In genomic region chr7:5523052-5523711, GRCh38 we compare ENCODE assay signal across 8 cellular contexts. TPM values are rescaled to one million over a fixed set of nuclear protein-coding genes. Genes with fewer than 3 reads are reported as not detected.
DNase-seq lines count a peak whose midpoint lies in the region; ATAC-seq and TF ChIP-seq lines count a peak whose summit lies in the region.
"Had no signal": no experiment of that assay in that cellular context is flagged by ENCODE, and none has a peak within 500 bp of the region (broad histone marks: within the 10 kb centered on the region; RNA-seq: fewer than 3 reads in every experiment).

No MANE protein-coding gene starts in this region.

- H3K27me3 Mint-ChIP-seq in brain = peaks cover 7% of the 10 kb centered on the region

- H3K4me3 Mint-ChIP-seq in brain = no peak overlapping the region

- H3K4me3 ChIP-seq in GM12865 (ENCODE audit: low read depth, low read length) (no peak overlapping the region), OCI-LY3 (ENCODE audit: low read length) (no peak overlapping the region), osteoblast (ENCODE audit: insufficient read depth, low read length) (no peak overlapping the region)

- H3K27ac ChIP-seq in OCI-LY3 (ENCODE audit: low read length) (peak overlapping the region; percentile 23), osteoblast (ENCODE audit: low read depth, low read length) (no peak overlapping the region)
- H3K27ac ChIP-seq: foreskin keratinocyte had no signal

- H3K9me3 Mint-ChIP-seq in brain = peaks cover 0 to 6% (median 0%) of the 10 kb centered on the region in 5 experiments

- H3K9ac ChIP-seq in OCI-LY3 (ENCODE audit: low read length) = no peak overlapping the region

- H3K27me3 ChIP-seq in OCI-LY3 (ENCODE audit: low read depth, low read length) (no peaks in the 10 kb centered on the region), osteoblast (ENCODE audit: insufficient read depth, low read length) (no peaks in the 10 kb centered on the region)
- H3K27me3 ChIP-seq: foreskin keratinocyte had no signal

- H3K79me2 ChIP-seq in OCI-LY3 (ENCODE audit: low read length) = peaks cover 7% of the 10 kb centered on the region
- peaks cover 19% of the 10 kb centered on the region for H3K79me2 ChIP-seq in osteoblast (ENCODE audit: insufficient read depth, low read length)

- DNase-seq in GM12865 (ENCODE audit: low read depth) = peak; percentile 74
- peak; percentile 75 for DNase-seq in osteoblast (ENCODE audit: insufficient read length, low spot score, missing footprints)
- no peak for DNase-seq in NCI-H2029 (lab: John Stamatoyannopoulos, UW)

- H3K4me2 ChIP-seq in OCI-LY3 (ENCODE audit: low read length) (no peak overlapping the region), osteoblast (ENCODE audit: insufficient read depth, low read length) (no peak overlapping the region)

- H3K4me1 ChIP-seq in OCI-LY3 (ENCODE audit: low read length) = no peaks in the 10 kb centered on the region
- H3K4me1 ChIP-seq in osteoblast (ENCODE audit: insufficient read depth, low read length) = peaks cover 3% of the 10 kb centered on the region
- H3K4me1 ChIP-seq: foreskin keratinocyte had no signal

- ATAC-seq in GM21619 (IDR thresholded peaks at IDR 0.05; ENCODE audit: unreplicated experiment) (no peak), GM18858 (IDR thresholded peaks at IDR 0.05; ENCODE audit: unreplicated experiment) (no peak)
- ATAC-seq: foreskin keratinocyte had no signal

- H2AFZ ChIP-seq in OCI-LY3 (ENCODE audit: low read depth, low read length) (no peak overlapping the region), osteoblast (ENCODE audit: low read length) (no peak overlapping the region)

- peaks cover 30% of the 10 kb centered on the region for H4K20me1 ChIP-seq in OCI-LY3 (ENCODE audit: insufficient read depth, low read length)
- H4K20me1 ChIP-seq in osteoblast (ENCODE audit: insufficient read depth, low read length) = peaks cover 36% of the 10 kb centered on the region

- peak overlapping the region in 4 of 5 experiments; percentile 24 to 65 (median 55) for H3K27ac Mint-ChIP-seq in brain

- TF ChIP-seq CTCF in GM12865 (IDR thresholded peaks at IDR 0.05; ENCODE audit: insufficient read depth, low read depth, low read length, missing control alignments) (no peak), OCI-LY3 (IDR thresholded peaks at IDR 0.05; ENCODE audit: low read depth, low read length) (no peak), brain (conservative IDR thresholded peaks at IDR 0.05) (no peak), osteoblast (IDR thresholded peaks at IDR 0.05; ENCODE audit: extremely low read depth, low read depth, low read length) (no peak)

- H3K4me1 Mint-ChIP-seq in brain = peaks cover 31% of the 10 kb centered on the region

- peaks cover 27% of the 10 kb centered on the region for H3K36me3 ChIP-seq in OCI-LY3 (replicated peaks; ENCODE audit: low read depth, low read length)
- peaks cover 37% of the 10 kb centered on the region for H3K36me3 ChIP-seq in osteoblast (ENCODE audit: insufficient read depth, low read length)

- H3K9me3 ChIP-seq in OCI-LY3 (ENCODE audit: insufficient read depth, low read length) (no peaks in the 10 kb centered on the region), osteoblast (ENCODE audit: low read depth, low read length) (no peaks in the 10 kb centered on the region)

- H3K36me3 Mint-ChIP-seq in brain = peaks cover 48% of the 10 kb centered on the region

RNA-seq across cellular contexts. Expression of gene ACTB, which starts 7.2 kb away (rescaled TPM):
- 4,273 TPM for polyA plus RNA-seq in brain (ENCODE audit: insufficient read depth, low read depth, low replicate concordance)
- 3,672 and 4,357 TPM in 2 replicates for total RNA-seq in osteoblast

RNA-seq across cellular contexts. Expression of gene FBXL18, which starts 9.6 kb away (rescaled TPM):
- polyA plus RNA-seq in brain (ENCODE audit: insufficient read depth, low read depth, low replicate concordance) = 8.2 TPM
- 8.8 and 9.4 TPM in 2 replicates for total RNA-seq in osteoblast
